19 cellular contexts compared by ENCODE assay signal in the genomic region with DNA sequence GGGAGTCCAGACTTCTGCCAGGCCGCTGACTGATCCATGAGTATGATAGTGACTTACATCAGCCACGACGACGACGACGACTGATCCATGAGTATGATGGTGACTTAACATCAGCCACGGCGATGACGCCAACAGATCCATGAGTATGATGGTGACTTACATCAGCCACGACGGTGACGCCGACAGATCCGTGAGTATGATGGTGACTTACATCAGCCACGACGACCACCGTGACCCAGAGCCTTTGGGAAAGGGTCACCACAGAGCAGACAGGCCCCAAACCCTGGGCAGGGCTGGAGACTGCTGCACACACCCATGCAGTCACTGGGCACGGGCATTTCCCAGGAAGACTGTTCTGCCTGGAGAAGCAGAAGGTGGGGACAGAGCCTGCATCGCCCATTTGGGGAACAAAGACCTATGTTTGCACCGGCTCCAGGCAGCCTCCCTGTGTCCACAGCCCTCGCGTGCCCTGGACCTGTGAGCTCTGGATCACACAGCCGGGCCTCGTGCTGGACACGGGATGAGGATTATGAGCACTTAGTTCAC.
DNase-seq lines count a peak whose midpoint lies in the region; ATAC-seq, FAIRE-seq and TF ChIP-seq lines count a peak whose summit lies in the region.
"Had no signal": no experiment of that assay in that cellular context is flagged by ENCODE, and none has a peak within 500 bp of the region (broad histone marks: within the 10 kb centered on the region; RNA-seq: fewer than 3 reads in every experiment).

No MANE protein-coding gene starts in this region.

- H3K27me3 ChIP-seq in HepG2 (ENCODE audit: control insufficient read depth in 1 of 2, insufficient read depth in 2 of 2, low read length in 2 of 2): peaks cover 3 to 55% of the 10 kb centered on the region in 2 experiments; a peak in 3 of 5 replicates
- H3K27me3 ChIP-seq in right lobe of liver: no peaks in the 10 kb centered on the region
- H3K27me3 ChIP-seq in esophagus muscularis mucosa: peaks cover 0 to 8% (median 0%) of the 10 kb centered on the region in 4 donors
- H3K27me3 ChIP-seq in trophoblast cell (ENCODE audit: insufficient read depth, low read length): no peaks in the 10 kb centered on the region
- H3K27me3 ChIP-seq: BLaER1 treated with 17β-estradiol and CSF1 and Interleukin-3, amounts not matched to agents 10 nM and 100 nM had no signal

- TF ChIP-seq CTCF in HepG2 (CRISPR knock-in tag; IDR thresholded peaks at IDR 0.05) (no peak), right lobe of liver (IDR thresholded peaks at IDR 0.05) (no peak), esophagus muscularis mucosa (IDR thresholded peaks at IDR 0.05) (no peak), natural killer cell (IDR thresholded peaks at IDR 0.05) (no peak)

- H4K8ac ChIP-seq in trophoblast cell (ENCODE audit: low read depth, low read length): no peak overlapping the region

- TF ChIP-seq EP300 in HepG2 (IDR thresholded peaks at IDR 0.05; ENCODE audit: low read depth in 2 of 2, low read length in 2 of 2) (no peak), HepG2 (CRISPR knock-in tag; IDR thresholded peaks at IDR 0.05; ENCODE audit: borderline replicate concordance) (no peak), esophagus muscularis mucosa (IDR thresholded peaks at IDR 0.05) (no peak)

- no peak overlapping the region for H4K91ac ChIP-seq in trophoblast cell (ENCODE audit: low read depth, low read length)

- no peak overlapping the region for H3K9ac ChIP-seq in HepG2 (ENCODE audit: insufficient read depth, low read depth, low read length)
- H3K9ac ChIP-seq in trophoblast cell (ENCODE audit: low read length): no peak overlapping the region
- H3K9ac ChIP-seq: BLaER1 treated with 17β-estradiol and CSF1 and Interleukin-3, amounts not matched to agents 10 nM and 100 nM had no signal

- no peak for DNase-seq in HepG2 (ENCODE audit: low spot score)
- DNase-seq in right lobe of liver: no peak
- DNase-seq in esophagus muscularis mucosa (ENCODE audit: extremely low spot score): peak; percentile 91
- DNase-seq in trophoblast cell: no peak
- DNase-seq in urothelium cell line (ENCODE audit: low spot score): no peak
- no peak for DNase-seq in dedifferentiated amniotic fluid mesenchymal stem cell (ENCODE audit: extremely low spot score)
- no peak for DNase-seq in natural killer cell
- no peak for DNase-seq in H4 (ENCODE audit: low spot score)
- DNase-seq: DND-41, MV-4-11, NCI-H1417, NCI-H187 treated with DMSO at 0.1 percent for 48 hours, NCI-H446, OCI-M1, RPMI8226 had no signal

- no peak overlapping the region for H2BK12ac ChIP-seq in trophoblast cell (ENCODE audit: low read length)

- intact Hi-C loops in HepG2 (cut with micrococcal nuclease; ENCODE audit: unreplicated experiment): no loop called here
- intact Hi-C loops in right lobe of liver (cut with DNase I): no loop called here
- intact Hi-C loops in esophagus muscularis mucosa (cut with DNase I): no loop called here
- intact Hi-C loops in natural killer cell (cut with micrococcal nuclease): no loop called here

- no peak overlapping the region for H3K27ac Mint-ChIP-seq in natural killer cell

- H2AFZ ChIP-seq in HepG2 (ENCODE audit: low read length) (no peak overlapping the region), trophoblast cell (ENCODE audit: insufficient read depth, low read length, poor library complexity) (no peak overlapping the region)

- FAIRE-seq in HepG2 (lab: Jason Lieb, UNC): no peak
- peak; percentile 79 for FAIRE-seq in urothelium cell line (lab: Jason Lieb, UNC)
- FAIRE-seq: A204.1, G401.6, GM18507 had no signal

- H2BK120ac ChIP-seq in trophoblast cell (ENCODE audit: insufficient read depth, low read length, poor library complexity): no peak overlapping the region

- H3K23ac ChIP-seq in trophoblast cell (ENCODE audit: low read length): no peak overlapping the region

- peaks cover 0 to 5% of the 10 kb centered on the region in 2 donors for H3K27me3 Mint-ChIP-seq in natural killer cell (ENCODE audit: low read depth in 2 of 2)

- H3K18ac ChIP-seq in trophoblast cell (ENCODE audit: low read length): no peak overlapping the region

- ATAC-seq in HepG2 (no peak), right lobe of liver (no peak), natural killer cell (no peak)

- no TSS peak for BruUV-seq in HepG2 (replicated peaks; lab: Mats Ljungman, UMichigan)

- H3K9me3 ChIP-seq in HepG2 (ENCODE audit: low read length) (no peaks in the 10 kb centered on the region), right lobe of liver (no peaks in the 10 kb centered on the region), esophagus muscularis mucosa (no peaks in the 10 kb centered on the region), trophoblast cell (ENCODE audit: insufficient read depth, low read depth, low read length) (peaks cover 4% of the 10 kb centered on the region)
- H3K9me3 ChIP-seq: BLaER1 treated with 17β-estradiol and CSF1 and Interleukin-3, amounts not matched to agents 10 nM and 100 nM had no signal

- no peak overlapping the region for H4K12ac ChIP-seq in trophoblast cell (ENCODE audit: low read depth, low read length)

- 3% methylated on average over 3 of the region's 25 CpGs for WGBS in HepG2 (ENCODE audit: low lambda C conversion rate)
- 91% methylated on average over 15 of the region's 25 CpGs for WGBS in right lobe of liver (ENCODE audit: insufficient coverage, low coverage, low lambda C conversion rate, missing lambda C conversion rate)
- 93% methylated on average over 23 of the region's 25 CpGs for WGBS in esophagus muscularis mucosa
- WGBS in trophoblast cell (ENCODE audit: extremely low coverage, insufficient coverage, insufficient read length): no CpG with 5 or more reads among the region's 25 CpGs

- no peaks in the 10 kb centered on the region for H4K20me1 ChIP-seq in HepG2 (ENCODE audit: insufficient read depth, low read length)

- CTCF ChIA-PET in HepG2 (lab: Yijun Ruan, JAX; ENCODE audit: low intra/inter-chr PET ratio, low total read pairs): no interaction called here

- no peaks in the 10 kb centered on the region for H3K36me3 Mint-ChIP-seq in natural killer cell

- TF ChIP-seq RAD21 in HepG2 (CRISPR knock-in tag; IDR thresholded peaks at IDR 0.05): no peak

- no peak overlapping the region for H3K27ac ChIP-seq in HepG2 (ENCODE audit: extremely low read length, insufficient read depth, low read length)
- no peak overlapping the region for H3K27ac ChIP-seq in right lobe of liver
- no peak overlapping the region for H3K27ac ChIP-seq in esophagus muscularis mucosa (replicated peaks in 1 of 4)
- no peak overlapping the region for H3K27ac ChIP-seq in trophoblast cell (ENCODE audit: low read depth, low read length)
- H3K27ac ChIP-seq: BLaER1 treated with 17β-estradiol and CSF1 and Interleukin-3, amounts not matched to agents 10 nM and 100 nM had no signal

- TF ChIP-seq POLR2A in HepG2 (IDR thresholded peaks at IDR 0.05; ENCODE audit: insufficient read depth in 1 of 2, low read depth in 2 of 2, low read length in 2 of 2): no peak
- no peak for TF ChIP-seq POLR2A in right lobe of liver (IDR thresholded peaks at IDR 0.05)
- no peak for TF ChIP-seq POLR2A in esophagus muscularis mucosa (IDR thresholded peaks at IDR 0.05; ENCODE audit: low read depth)

- H2AK5ac ChIP-seq in trophoblast cell (ENCODE audit: low read length): no peak overlapping the region

- no peaks in the 10 kb centered on the region for H3K4me1 ChIP-seq in HepG2 (ENCODE audit: insufficient read depth, low read length)
- peaks cover 0 to 27% (median 8%) of the 10 kb centered on the region in 4 donors for H3K4me1 ChIP-seq in right lobe of liver
- H3K4me1 ChIP-seq in esophagus muscularis mucosa: peaks cover 0 to 9% (median 2%) of the 10 kb centered on the region in 4 donors
- H3K4me1 ChIP-seq in trophoblast cell (ENCODE audit: control insufficient read depth in 1 of 2, insufficient read depth in 2 of 2, low read length in 2 of 2): no peaks in the 10 kb centered on the region
- H3K4me1 ChIP-seq: BLaER1 treated with 17β-estradiol and CSF1 and Interleukin-3, amounts not matched to agents 10 nM and 100 nM had no signal

- H3K4me1 Mint-ChIP-seq in natural killer cell: no peaks in the 10 kb centered on the region

- no peak overlapping the region for H3K4ac ChIP-seq in trophoblast cell (ENCODE audit: low read depth, low read length)

- no peak overlapping the region for H3K14ac ChIP-seq in trophoblast cell (ENCODE audit: low read length)

- H2BK5ac ChIP-seq in trophoblast cell (ENCODE audit: low read depth, low read length, poor library complexity): no peak overlapping the region

- H3K9me3 Mint-ChIP-seq in natural killer cell: no peaks in the 10 kb centered on the region

- no peak overlapping the region for H3K4me3 Mint-ChIP-seq in natural killer cell

- H3K4me2 ChIP-seq in HepG2 (ENCODE audit: low read depth, low read length) (no peak overlapping the region), trophoblast cell (ENCODE audit: low read length) (no peak overlapping the region)
- H3K4me2 ChIP-seq: BLaER1 treated with 17β-estradiol and CSF1 and Interleukin-3, amounts not matched to agents 10 nM and 100 nM had no signal

- H3K79me1 ChIP-seq in trophoblast cell (ENCODE audit: low read length): no peaks in the 10 kb centered on the region

- H3K4me3 ChIP-seq in HepG2 (replicated peaks in 1 of 3; ENCODE audit: insufficient read depth in 1 of 3, low read depth in 2 of 3, low read length in 3 of 3): no peak overlapping the region
- no peak overlapping the region for H3K4me3 ChIP-seq in right lobe of liver
- no peak overlapping the region for H3K4me3 ChIP-seq in esophagus muscularis mucosa
- H3K4me3 ChIP-seq in trophoblast cell (ENCODE audit: low read depth, low read length): peak overlapping the region; percentile 35
- H3K4me3 ChIP-seq: BLaER1 treated with 17β-estradiol and CSF1 and Interleukin-3, amounts not matched to agents 10 nM and 100 nM had no signal

- no peaks in the 10 kb centered on the region for H3K79me2 ChIP-seq in HepG2 (ENCODE audit: insufficient read depth, low read length)
- H3K79me2 ChIP-seq in trophoblast cell (ENCODE audit: control insufficient read depth, insufficient read depth, low read length, poor library complexity): no peaks in the 10 kb centered on the region

- POLR2A ChIA-PET in HepG2 (lab: Yijun Ruan, JAX): no interaction called here

- in situ Hi-C loops in HepG2 (cut with HindIII; ENCODE audit: extremely low pct_ligation_motif_present, low pct_unique_long_range_greater_than_20kb): no loop called here

- H3K36me3 ChIP-seq in HepG2 (replicated peaks in 1 of 2; ENCODE audit: control insufficient read depth in 1 of 2, insufficient read depth in 2 of 2, low read length in 2 of 2) (no peaks in the 10 kb centered on the region), right lobe of liver (no peaks in the 10 kb centered on the region), esophagus muscularis mucosa (no peaks in the 10 kb centered on the region), trophoblast cell (ENCODE audit: control insufficient read depth in 1 of 2, insufficient read depth in 2 of 2, low read length in 2 of 2) (no peaks in the 10 kb centered on the region)
- H3K36me3 ChIP-seq: BLaER1 treated with 17β-estradiol and CSF1 and Interleukin-3, amounts not matched to agents 10 nM and 100 nM had no signal

TF ChIP-seq in HepG2, 621 proteins besides CTCF, POLR2A, EP300 and RAD21 (continues in another document):
- TF ChIP-seq ZIK1 (CRISPR knock-in tag; IDR thresholded peaks at IDR 0.05; ENCODE audit: borderline replicate concordance, low read depth): no peak
- TF ChIP-seq TMF1 (CRISPR knock-in tag; IDR thresholded peaks at IDR 0.05; ENCODE audit: low read depth): no peak
- TF ChIP-seq SP1 (IDR thresholded peaks at IDR 0.05): no peak
- no peak for TF ChIP-seq SP1 (CRISPR knock-in tag; IDR thresholded peaks at IDR 0.05)
